10 cellular contexts compared by ENCODE assay signal in genomic region chr15:49877117-49877860, GRCh38.
A peak's percentile ranks its signal among the peaks of the same experiment; 100 is the strongest.
DNase-seq lines count a peak whose midpoint lies in the region; ATAC-seq and TF ChIP-seq lines count a peak whose summit lies in the region.
"Had no signal": no experiment of that assay in that cellular context is flagged by ENCODE, and none has a peak within 500 bp of the region (broad histone marks: within the 10 kb centered on the region; RNA-seq: fewer than 3 reads in every experiment).

No MANE protein-coding gene starts in this region.

- no peak overlapping the region for H3K27ac Mint-ChIP-seq in effector memory CD8-positive, alpha-beta T cell
- H3K27ac Mint-ChIP-seq: activated T-cell treated with anti-CD3 and anti-CD28 coated beads, Interleukin-2, amount 50 U/mL, for 72 hours had no signal

- H3K4me3 ChIP-seq in Peyer's patch, result no peak overlapping the region
- no peak overlapping the region for H3K4me3 ChIP-seq in esophagus squamous epithelium
- H3K4me3 ChIP-seq in muscle layer of duodenum (ENCODE audit: low read depth in 1 of 2, low read length in 2 of 2), result no peak overlapping the region
- H3K4me3 ChIP-seq in tibial nerve, result no peak overlapping the region

- peaks cover 2% of the 10 kb centered on the region for H3K36me3 Mint-ChIP-seq in effector memory CD8-positive, alpha-beta T cell (ENCODE audit: insufficient read depth)

- H3K9me3 Mint-ChIP-seq in effector memory CD8-positive, alpha-beta T cell, result no peaks in the 10 kb centered on the region
- H3K9me3 Mint-ChIP-seq: activated T-cell treated with anti-CD3 and anti-CD28 coated beads, Interleukin-2, amount 50 U/mL, for 72 hours had no signal

- ATAC-seq in effector memory CD8-positive, alpha-beta T cell (replicated peaks), result no peak
- ATAC-seq: activated T-cell treated with anti-CD3 and anti-CD28 coated beads, Interleukin-2, amount 50 U/mL, for 72 hours had no signal

- DNase-seq in Peyer's patch (no peak), esophagus squamous epithelium (lab: John Stamatoyannopoulos, UW) (no peak), tibial nerve (ENCODE audit: low spot score in 2 of 2) (no peak), amniotic stem cell (lab: John Stamatoyannopoulos, UW) (no peak), NCI-H524 (lab: John Stamatoyannopoulos, UW) (no peak)
- DNase-seq in effector memory CD8-positive, alpha-beta T cell, result no peak
- DNase-seq: activated T-cell treated with anti-CD3 and anti-CD28 coated beads, Interleukin-2, amount 50 U/mL, for 72 hours; NCI-H2029; RPMI8226 had no signal

- H3K4me1 ChIP-seq in Peyer's patch (no peaks in the 10 kb centered on the region), esophagus squamous epithelium (peaks cover 0 to 36% (median 23%) of the 10 kb centered on the region in 3 donors), muscle layer of duodenum (ENCODE audit: control insufficient read depth in 1 of 2, insufficient read depth in 2 of 2, low read length in 2 of 2) (peaks cover 8 to 14% of the 10 kb centered on the region in 2 donors), tibial nerve (peaks cover 0 to 39% (median 16%) of the 10 kb centered on the region in 4 donors)

- H3K9me3 ChIP-seq in Peyer's patch, result no peaks in the 10 kb centered on the region
- no peaks in the 10 kb centered on the region for H3K9me3 ChIP-seq in esophagus squamous epithelium
- H3K9me3 ChIP-seq in muscle layer of duodenum (ENCODE audit: control insufficient read depth in 1 of 2, low read length in 2 of 2), result no peaks in the 10 kb centered on the region
- no peaks in the 10 kb centered on the region for H3K9me3 ChIP-seq in tibial nerve

- TF ChIP-seq CTCF in Peyer's patch (IDR thresholded peaks at IDR 0.05) (no peak), esophagus squamous epithelium (IDR thresholded peaks at IDR 0.05) (no peak), tibial nerve (IDR thresholded peaks at IDR 0.05) (no peak)

- peaks cover 2 to 4% of the 10 kb centered on the region in 2 donors for H3K4me1 Mint-ChIP-seq in effector memory CD8-positive, alpha-beta T cell (ENCODE audit: low read depth in 2 of 2)

- intact Hi-C loops in esophagus squamous epithelium (cut with DNase I), result no loop called here

- no peak for TF ChIP-seq EP300 in tibial nerve (IDR thresholded peaks at IDR 0.05)

- 62 to 66% methylated on average over 7 of the region's 7 CpGs for WGBS in esophagus squamous epithelium, 2 donors
- 81 to 86% methylated on average over 7 of the region's 7 CpGs for WGBS in tibial nerve, 2 donors

- H3K27me3 ChIP-seq in Peyer's patch (no peaks in the 10 kb centered on the region), esophagus squamous epithelium (no peaks in the 10 kb centered on the region), muscle layer of duodenum (ENCODE audit: low read depth, low read length) (no peaks in the 10 kb centered on the region), tibial nerve (no peaks in the 10 kb centered on the region)

- H3K27ac ChIP-seq in Peyer's patch, result peak overlapping the region; percentile 3 to 66 (median 57)
- H3K27ac ChIP-seq in esophagus squamous epithelium, result peak overlapping the region; percentile 26 to 89 (median 78)
- peak overlapping the region; percentile 25 for H3K27ac ChIP-seq in muscle layer of duodenum (ENCODE audit: low read length)
- peak overlapping the region; percentile 31 to 91 (median 79) for H3K27ac ChIP-seq in tibial nerve

- H3K27me3 Mint-ChIP-seq in effector memory CD8-positive, alpha-beta T cell, result no peaks in the 10 kb centered on the region

- TF ChIP-seq POLR2A in Peyer's patch (IDR thresholded peaks at IDR 0.05), result no peak
- TF ChIP-seq POLR2A in esophagus squamous epithelium (IDR thresholded peaks at IDR 0.05), result no peak
- TF ChIP-seq POLR2A in tibial nerve (IDR thresholded peaks at IDR 0.05), result no peak

- H3K36me3 ChIP-seq in Peyer's patch, result no peaks in the 10 kb centered on the region
- no peaks in the 10 kb centered on the region for H3K36me3 ChIP-seq in esophagus squamous epithelium
- H3K36me3 ChIP-seq in muscle layer of duodenum (ENCODE audit: control insufficient read depth in 1 of 2, insufficient read depth in 2 of 2, low read length in 2 of 2), result peaks cover 0 to 9% of the 10 kb centered on the region in 2 donors
- no peaks in the 10 kb centered on the region for H3K36me3 ChIP-seq in tibial nerve

- no peak overlapping the region for H3K4me3 Mint-ChIP-seq in effector memory CD8-positive, alpha-beta T cell
- H3K4me3 Mint-ChIP-seq: activated T-cell treated with anti-CD3 and anti-CD28 coated beads, Interleukin-2, amount 50 U/mL, for 72 hours had no signal

Comparison
In these comparisons a context has a peak if more than half of its experiments do, and no peak if none do; other contexts are left out.
1. H3K27ac ChIP-seq: peak in every context shown above with its lines; median percentile 79 in tibial nerve; 78 in esophagus squamous epithelium; 57 in Peyer's patch; 25 in muscle layer of duodenum.